25 cellular contexts compared by ENCODE assay signal in genomic region chr13:44384778-44385177, GRCh38. TPM values are rescaled to one million over a fixed set of nuclear protein-coding genes. Genes with fewer than 3 reads are reported as not detected.
DNase-seq lines count a peak whose midpoint lies in the region; ATAC-seq, FAIRE-seq and TF ChIP-seq lines count a peak whose summit lies in the region.
"Had no signal": no experiment of that assay in that cellular context is flagged by ENCODE, and none has a peak within 500 bp of the region (broad histone marks: within the 10 kb centered on the region; RNA-seq: fewer than 3 reads in every experiment).

No MANE protein-coding gene starts in this region.

- POLR2A ChIA-PET in HepG2 (lab: Yijun Ruan, JAX) = no interaction called here
- POLR2A ChIA-PET in Caco-2 (lab: Charles Lee) = no interaction called here

- H3K36me3 Mint-ChIP-seq in nephron progenitor cell (ENCODE audit: low read depth) = peaks cover 4% of the 10 kb centered on the region
- peaks cover 6% of the 10 kb centered on the region for H3K36me3 Mint-ChIP-seq in Caco-2 (ENCODE audit: insufficient read depth, unreplicated experiment)
- H3K36me3 Mint-ChIP-seq: CD4-positive, CD25-positive, alpha-beta regulatory T cell; CD8-positive, alpha-beta T cell had no signal

- H3K4me1 ChIP-seq in cardiac muscle cell (ENCODE audit: low read depth) (peaks cover 61% of the 10 kb centered on the region), liver (ENCODE audit: control insufficient read depth in 4 of 4, insufficient read depth in 4 of 4, low read length in 3 of 4) (peaks cover 6 to 25% (median 23%) of the 10 kb centered on the region in 4 donors), HepG2 (ENCODE audit: insufficient read depth, low read length) (peaks cover 18% of the 10 kb centered on the region), Caco-2 (peaks cover 74% of the 10 kb centered on the region)

- H3K27ac Mint-ChIP-seq in nephron progenitor cell (peak overlapping the region; percentile 20), Caco-2 (ENCODE audit: unreplicated experiment) (no peak overlapping the region)
- H3K27ac Mint-ChIP-seq: B cell; CD4-positive, CD25-positive, alpha-beta regulatory T cell; CD8-positive, alpha-beta T cell had no signal

- FAIRE-seq in HepG2 (lab: Jason Lieb, UNC) = no peak
- FAIRE-seq: A204.1, D721Med, GM12878, GM19239, H1 had no signal

- no peak for TF ChIP-seq EP300 in HepG2 (IDR thresholded peaks at IDR 0.05; ENCODE audit: low read depth in 2 of 2, low read length in 2 of 2)
- no peak for TF ChIP-seq EP300 in HepG2 (CRISPR knock-in tag; IDR thresholded peaks at IDR 0.05; ENCODE audit: borderline replicate concordance)

- no peak for TF ChIP-seq CTCF in cardiac muscle cell (IDR thresholded peaks at IDR 0.05; ENCODE audit: low read depth, low read length)
- TF ChIP-seq CTCF in liver (IDR thresholded peaks at IDR 0.05; ENCODE audit: low read depth, low read length, missing input control) = no peak
- TF ChIP-seq CTCF in HepG2 (CRISPR knock-in tag; IDR thresholded peaks at IDR 0.05) = no peak
- TF ChIP-seq CTCF in nephron progenitor cell (IDR thresholded peaks at IDR 0.05) = no peak
- TF ChIP-seq CTCF in Caco-2 (IDR thresholded peaks at IDR 0.05; ENCODE audit: insufficient read depth in 1 of 2, low read depth in 1 of 2, low read length in 1 of 2, severe bottlenecking in 1 of 2, unreplicated experiment in 1 of 2) = no peak

- H2AFZ ChIP-seq in HepG2 (ENCODE audit: low read length) = no peak overlapping the region
- H2AFZ ChIP-seq: GM23248 had no signal

- no peak for TF ChIP-seq POLR2A in HepG2 (IDR thresholded peaks at IDR 0.05; ENCODE audit: insufficient read depth in 1 of 2, low read depth in 2 of 2, low read length in 2 of 2)

- H3K9ac ChIP-seq in liver (ENCODE audit: low read depth in 1 of 2, low read length in 2 of 2) = no peak overlapping the region
- H3K9ac ChIP-seq in HepG2 (ENCODE audit: insufficient read depth, low read depth, low read length) = no peak overlapping the region
- H3K9ac ChIP-seq: BLaER1, GM23248 had no signal

- no peak overlapping the region for H3K4me2 ChIP-seq in HepG2 (ENCODE audit: low read depth, low read length)

- H4K20me1 ChIP-seq in HepG2 (ENCODE audit: insufficient read depth, low read length) = no peaks in the 10 kb centered on the region
- H4K20me1 ChIP-seq: BLaER1 had no signal

- ATAC-seq in HepG2 = no peak
- ATAC-seq: CD8-positive, alpha-beta T cell; GM12878 had no signal

- H3K9me3 Mint-ChIP-seq in nephron progenitor cell = no peaks in the 10 kb centered on the region
- H3K9me3 Mint-ChIP-seq in Caco-2 (ENCODE audit: unreplicated experiment) = no peaks in the 10 kb centered on the region
- H3K9me3 Mint-ChIP-seq: CD8-positive, alpha-beta T cell had no signal

- in situ Hi-C loops in HepG2 (cut with HindIII; ENCODE audit: extremely low pct_ligation_motif_present, low pct_unique_long_range_greater_than_20kb) = no loop called here

- H3K4me3 ChIP-seq in cardiac muscle cell = no peak overlapping the region
- no peak overlapping the region for H3K4me3 ChIP-seq in liver (ENCODE audit: low read depth in 1 of 3, low read length in 3 of 3)
- H3K4me3 ChIP-seq in HepG2 (replicated peaks in 1 of 3; ENCODE audit: insufficient read depth in 1 of 3, low read depth in 2 of 3, low read length in 3 of 3) = no peak overlapping the region
- H3K4me3 ChIP-seq in Caco-2 (ENCODE audit: low read depth, low read length) = no peak overlapping the region
- H3K4me3 ChIP-seq: BLaER1, GM12878, GM23248 had no signal

- no peaks in the 10 kb centered on the region for H3K9me3 ChIP-seq in cardiac muscle cell (ENCODE audit: low read depth)
- no peaks in the 10 kb centered on the region for H3K9me3 ChIP-seq in liver (ENCODE audit: control insufficient read depth in 4 of 4, low read length in 3 of 4)
- no peaks in the 10 kb centered on the region for H3K9me3 ChIP-seq in HepG2 (ENCODE audit: low read length)
- H3K9me3 ChIP-seq in Caco-2 = no peaks in the 10 kb centered on the region
- H3K9me3 ChIP-seq: BLaER1 had no signal

- peak in 1 of 2 donors; percentile 19 for TF ChIP-seq RAD21 in liver (IDR thresholded peaks at IDR 0.05)
- TF ChIP-seq RAD21 in HepG2 (CRISPR knock-in tag; IDR thresholded peaks at IDR 0.05) = no peak

- no peaks in the 10 kb centered on the region for H3K79me2 ChIP-seq in HepG2 (ENCODE audit: insufficient read depth, low read length)

- H3K27me3 Mint-ChIP-seq in nephron progenitor cell (ENCODE audit: low read depth, poor library complexity) = peaks cover 3% of the 10 kb centered on the region
- H3K27me3 Mint-ChIP-seq in Caco-2 (ENCODE audit: insufficient read depth, unreplicated experiment) = no peaks in the 10 kb centered on the region
- H3K27me3 Mint-ChIP-seq: B cell had no signal

- intact Hi-C loops in cardiac septum (cut with DNase I) = no loop called here
- intact Hi-C loops in HepG2 (cut with micrococcal nuclease; ENCODE audit: unreplicated experiment) = no loop called here
- intact Hi-C loops in Caco-2 (cut with micrococcal nuclease; ENCODE audit: unreplicated experiment) = loop anchor here (5.0 kb wide), 1 partner anchor 242 kb away; no protein-coding TSS in a partner anchor

- H3K27ac ChIP-seq in cardiac muscle cell (peak overlapping the region; percentile 95), liver (ENCODE audit: low read depth in 1 of 2, low read length in 2 of 2) (peak overlapping the region; percentile 78 to 86), HepG2 (ENCODE audit: extremely low read length, insufficient read depth, low read length) (no peak overlapping the region)
- H3K27ac ChIP-seq: 22Rv1, BLaER1, C4-2B, GM23248 had no signal

- H3K27me3 ChIP-seq in cardiac muscle cell (no peaks in the 10 kb centered on the region), liver (ENCODE audit: control insufficient read depth in 4 of 4, insufficient read depth in 4 of 4, low read length in 3 of 4) (no peaks in the 10 kb centered on the region), HepG2 (ENCODE audit: control insufficient read depth in 1 of 2, insufficient read depth in 2 of 2, low read length in 2 of 2) (no peaks in the 10 kb centered on the region), Caco-2 (replicated peaks; ENCODE audit: control insufficient read depth, insufficient read depth, low read length) (no peaks in the 10 kb centered on the region)
- H3K27me3 ChIP-seq: BLaER1 had no signal

- H3K4me3 Mint-ChIP-seq in nephron progenitor cell = no peak overlapping the region
- no peak overlapping the region for H3K4me3 Mint-ChIP-seq in Caco-2 (ENCODE audit: unreplicated experiment)
- H3K4me3 Mint-ChIP-seq: B cell; CD4-positive, CD25-positive, alpha-beta regulatory T cell; CD8-positive, alpha-beta T cell had no signal

- BruUV-seq in HepG2 (replicated peaks; lab: Mats Ljungman, UMichigan) = no TSS peak
- no TSS peak for BruUV-seq in Caco-2 (replicated peaks; lab: Mats Ljungman, UMichigan)

- DNase-seq in cardiac muscle cell (ENCODE audit: low read depth in 1 of 2, low spot score in 1 of 2) (no peak), cardiac septum (ENCODE audit: low spot score) (no peak), HepG2 (ENCODE audit: low spot score) (no peak), nephron progenitor cell (no peak), NOMO-1 treated with DMSO at 0.1 percent for 48 hours (lab: John Stamatoyannopoulos, UW; ENCODE audit: unreplicated experiment) (no peak), Caco-2 (no peak)
- DNase-seq: CD4-positive, CD25-positive, alpha-beta regulatory T cell; CD8-positive, alpha-beta T cell; DMS 273 treated with DMSO at 0.1 percent for 48 hours; DMS79; EL; GDM1; GM23248; H7; HCEC 1CT had no signal

- WGBS in liver = 75% methylated on average over 1 of the region's 1 CpG
- WGBS in HepG2 (ENCODE audit: low lambda C conversion rate) = 39% methylated on average over 1 of the region's 1 CpG

- CTCF ChIA-PET in HepG2 (lab: Yijun Ruan, JAX; ENCODE audit: low intra/inter-chr PET ratio, low total read pairs) (no interaction called here), Caco-2 (lab: Charles Lee) (no interaction called here)

- H3K36me3 ChIP-seq in cardiac muscle cell (no peaks in the 10 kb centered on the region), liver (ENCODE audit: control insufficient read depth in 4 of 4, insufficient read depth in 3 of 4, low read depth in 1 of 4, low read length in 3 of 4) (no peaks in the 10 kb centered on the region), HepG2 (replicated peaks in 1 of 2; ENCODE audit: control insufficient read depth in 1 of 2, insufficient read depth in 2 of 2, low read length in 2 of 2) (no peaks in the 10 kb centered on the region), Caco-2 (ENCODE audit: control insufficient read depth, insufficient read depth, low read length) (no peaks in the 10 kb centered on the region)
- H3K36me3 ChIP-seq: BLaER1 had no signal

- H3K4me1 Mint-ChIP-seq in nephron progenitor cell = peaks cover 63% of the 10 kb centered on the region
- H3K4me1 Mint-ChIP-seq in Caco-2 (ENCODE audit: low read depth, unreplicated experiment) = peaks cover 56% of the 10 kb centered on the region
- H3K4me1 Mint-ChIP-seq: B cell; CD4-positive, CD25-positive, alpha-beta regulatory T cell had no signal

RNA-seq across cellular contexts. Expression of gene SERP2, which starts 11.2 kb away (rescaled TPM):
- total RNA-seq in cardiac muscle cell = 3.5 and 8.6 TPM in 2 replicates
- 3.5 and 9.0 TPM in 2 replicates for polyA plus RNA-seq in cardiac muscle cell
- total RNA-seq in cardiac septum = 7.9 TPM
- 1 to 10 TPM; 2.0 to 2.8 TPM for total RNA-seq in liver
- polyA plus RNA-seq in liver = 1 to 10 TPM; 4.3 to 4.6 TPM
- not detected in 2 replicates for total RNA-seq in HepG2 (2016; rRNA removed; fragmentation: Illumina TruSeq; extraction: Trizol)
- not detected in 2 replicates for total RNA-seq in HepG2 (2016; cell fraction: cytosol; rRNA removed; fragmentation: Illumina TruSeq; extraction: Trizol; ENCODE audit: low read depth)
- not detected in 2 replicates for total RNA-seq in HepG2 (2016; cell fraction: insoluble cytoplasmic fraction; rRNA removed; fragmentation: Illumina TruSeq; extraction: Trizol)
- total RNA-seq in HepG2 (2016; cell fraction: membrane; rRNA removed; fragmentation: Illumina TruSeq; extraction: Trizol) = not detected in 2 replicates
- total RNA-seq in HepG2 (2016; cell fraction: nucleus; rRNA removed; fragmentation: Illumina TruSeq; extraction: Trizol) = not detected in 2 replicates
- polyA plus RNA-seq in HepG2 (2011; rRNA removed) = not detected in 2 replicates
- not detected in 2 replicates for polyA plus RNA-seq in HepG2 (2011; cell fraction: cytosol; rRNA removed)
- polyA plus RNA-seq in HepG2 (2011; cell fraction: nucleus; rRNA removed) = not detected in 2 replicates
- not detected in 2 replicates for polyA plus RNA-seq in HepG2 (2012)
- not detected in 2 replicates for polyA plus RNA-seq in HepG2 (2016; cell fraction: cytosol; fragmentation: Illumina TruSeq; extraction: Trizol; ENCODE audit: low read depth)
- not detected in 2 replicates for polyA plus RNA-seq in HepG2 (2016; cell fraction: insoluble cytoplasmic fraction; fragmentation: Illumina TruSeq; extraction: Trizol; ENCODE audit: low read depth)
- polyA plus RNA-seq in HepG2 (2016; cell fraction: membrane; fragmentation: Illumina TruSeq; extraction: Trizol; ENCODE audit: low read depth) = not detected in 2 replicates
- not detected in 2 replicates for polyA plus RNA-seq in HepG2 (2016; cell fraction: nucleus; fragmentation: Illumina TruSeq; extraction: Trizol; ENCODE audit: insufficient read depth, low read depth)
- not detected in 2 replicates for polyA minus RNA-seq in HepG2 (2011; rRNA and poly(A)+ RNA removed; ENCODE audit: low replicate concordance)
- polyA minus RNA-seq in HepG2 (2011; cell fraction: cytosol; rRNA and poly(A)+ RNA removed) = not detected in 2 replicates
- not detected in 2 replicates for polyA minus RNA-seq in HepG2 (2011; cell fraction: nucleus; rRNA and poly(A)+ RNA removed)
- not detected in 2 replicates for total RNA-seq in Caco-2 (2022)
- total RNA-seq: B cell; CD4-positive, CD25-positive, alpha-beta regulatory T cell; CD8-positive, alpha-beta T cell; GM12878 had no signal
- polyA plus RNA-seq: GM12878 had no signal
